ENCODE assay signal across 10 cellular contexts in genomic region chr12:113228394-113229028, GRCh38. TPM values are rescaled to one million over a fixed set of nuclear protein-coding genes. Genes with fewer than 3 reads are reported as not detected.
DNase-seq lines count a peak whose midpoint lies in the region; ATAC-seq and TF ChIP-seq lines count a peak whose summit lies in the region.
"Had no signal": no experiment of that assay in that cellular context is flagged by ENCODE, and none has a peak within 500 bp of the region (broad histone marks: within the 10 kb centered on the region; RNA-seq: fewer than 3 reads in every experiment).

No MANE protein-coding gene starts in this region.

- WGBS in heart right ventricle, 2 donors = 53 to 62% methylated on average over 5 of the region's 5 CpGs
- 53% methylated on average over 5 of the region's 5 CpGs for WGBS in smooth muscle cell (ENCODE audit: low lambda C conversion rate)
- WGBS in prostate gland = 76% methylated on average over 5 of the region's 5 CpGs

- POLR2A ChIA-PET in HCT116 (lab: Charles Lee) = interaction anchor here (0.5 kb wide), 1 partner anchor 235 kb away, joined by 3 read pairs; no protein-coding TSS in a partner anchor
- POLR2A ChIA-PET in activated CD8-positive, alpha-beta T cell treated with anti-CD3 and anti-CD28 coated beads for 36 hours (lab: Charles Lee) = interaction anchor here (1.4 kb wide), 1 partner anchor 42 kb away, joined by 5 read pairs; no protein-coding TSS in a partner anchor

- H3K4me2 ChIP-seq in HCT116 (ENCODE audit: low read length) (peak overlapping the region; percentile 34), smooth muscle cell (no peak overlapping the region)

- CTCF ChIA-PET in HCT116 (lab: Charles Lee) = no interaction called here
- CTCF ChIA-PET in activated CD8-positive, alpha-beta T cell treated with anti-CD3 and anti-CD28 coated beads for 36 hours (lab: Charles Lee) = interaction anchor here (1.1 kb wide), 1 partner anchor 12 kb away, joined by 3 read pairs; no protein-coding TSS in a partner anchor

- H3K4me3 ChIP-seq in HCT116 (replicated peaks in 1 of 2; ENCODE audit: low read depth in 1 of 2, low read length in 2 of 2) = no peak overlapping the region
- no peak overlapping the region for H3K4me3 ChIP-seq in heart right ventricle
- H3K4me3 ChIP-seq in smooth muscle cell = no peak overlapping the region
- no peak overlapping the region for H3K4me3 ChIP-seq in prostate gland

- peaks cover 58% of the 10 kb centered on the region for H3K36me3 Mint-ChIP-seq in activated CD8-positive, alpha-beta T cell treated with anti-CD3 and anti-CD28 coated beads for 36 hours (ENCODE audit: low read depth)

- H2AFZ ChIP-seq in HCT116 (ENCODE audit: low read depth, low read length, poor library complexity, severe bottlenecking) (no peak overlapping the region), smooth muscle cell (ENCODE audit: low read depth) (no peak overlapping the region)

- no peaks in the 10 kb centered on the region for H3K9me3 Mint-ChIP-seq in activated CD8-positive, alpha-beta T cell treated with anti-CD3 and anti-CD28 coated beads for 36 hours
- H3K9me3 Mint-ChIP-seq: HFFc6 had no signal

- peaks cover 45% of the 10 kb centered on the region for H3K4me1 Mint-ChIP-seq in activated CD8-positive, alpha-beta T cell treated with anti-CD3 and anti-CD28 coated beads for 36 hours (ENCODE audit: low read depth)

- H3K4me1 ChIP-seq in HCT116 (ENCODE audit: control insufficient read depth in 1 of 2, insufficient read depth in 2 of 2, low read length in 2 of 2) = peaks cover 38 to 53% of the 10 kb centered on the region in 2 experiments
- peaks cover 52 to 94% (median 90%) of the 10 kb centered on the region in 9 donors for H3K4me1 ChIP-seq in heart right ventricle
- H3K4me1 ChIP-seq in smooth muscle cell (ENCODE audit: low read depth) = peaks cover 12% of the 10 kb centered on the region
- no peaks in the 10 kb centered on the region for H3K4me1 ChIP-seq in prostate gland (replicated peaks)

- H3K79me2 ChIP-seq in HCT116 (ENCODE audit: insufficient read depth, low read length) (0 out of 2 replicates have a peak, but pooled peaks cover 4% of the 10 kb centered on the region), smooth muscle cell (ENCODE audit: low read depth) (no peaks in the 10 kb centered on the region)

- H3K27me3 ChIP-seq in HCT116 (ENCODE audit: insufficient read depth, low read length) (no peaks in the 10 kb centered on the region), heart right ventricle (no peaks in the 10 kb centered on the region), smooth muscle cell (ENCODE audit: low read depth) (no peaks in the 10 kb centered on the region), prostate gland (replicated peaks; ENCODE audit: insufficient read depth) (no peaks in the 10 kb centered on the region)

- H3K36me3 ChIP-seq in HCT116 (ENCODE audit: control insufficient read depth in 1 of 2, insufficient read depth in 2 of 2, low read length in 2 of 2) (peaks cover 2 to 23% of the 10 kb centered on the region in 2 experiments; a peak in 3 of 4 replicates), heart right ventricle (peaks cover 0 to 75% (median 28%) of the 10 kb centered on the region in 9 donors), smooth muscle cell (ENCODE audit: low read depth) (no peaks in the 10 kb centered on the region), prostate gland (peaks cover 0 to 7% of the 10 kb centered on the region in 2 donors)

- no TSS peak for BruUV-seq in HCT116 (replicated peaks; lab: Mats Ljungman, UMichigan)

- TF ChIP-seq CTCF in HCT116 (IDR thresholded peaks at IDR 0.05 in 2 of 3, conservative IDR thresholded peaks at IDR 0.05 in 1 of 3; ENCODE audit: borderline replicate concordance in 1 of 3, insufficient read depth in 1 of 3, low read depth in 2 of 3, low read length in 2 of 3) (no peak), heart right ventricle (IDR thresholded peaks at IDR 0.05) (no peak), smooth muscle cell (IDR thresholded peaks at IDR 0.05; ENCODE audit: borderline replicate concordance, insufficient read depth, poor library complexity, severe bottlenecking) (no peak), prostate gland (IDR thresholded peaks at IDR 0.05) (no peak)
- no peak for TF ChIP-seq CTCF in activated CD8-positive, alpha-beta T cell treated with anti-CD3 and anti-CD28 coated beads for 36 hours (IDR thresholded peaks at IDR 0.05)

- H3F3A ChIP-seq in smooth muscle cell (ENCODE audit: low read depth) = peaks cover 12% of the 10 kb centered on the region

- no peak for TF ChIP-seq RAD21 in HCT116 (IDR thresholded peaks at IDR 0.05; ENCODE audit: low read depth)

- H3K9me2 ChIP-seq in HCT116 (ENCODE audit: insufficient read depth) = no peaks in the 10 kb centered on the region

- H4K20me1 ChIP-seq in HCT116 (ENCODE audit: insufficient read depth) (no peaks in the 10 kb centered on the region), smooth muscle cell (ENCODE audit: low read depth) (no peaks in the 10 kb centered on the region)

- no peak for ATAC-seq in HCT116
- no peak for ATAC-seq in activated CD8-positive, alpha-beta T cell treated with anti-CD3 and anti-CD28 coated beads for 36 hours
- peak in 5 of 8 donors; percentile 7 to 36 (median 18) for ATAC-seq in heart right ventricle

- DNase-seq in HCT116 (ENCODE audit: low read depth, low spot score) (no peak), heart right ventricle (no peak), smooth muscle cell (lab: John Stamatoyannopoulos, UW; ENCODE audit: unreplicated experiment) (no peak), prostate gland (ENCODE audit: low spot score) (no peak), SKM-1 treated with dmso at 0.1 percent for 144 hours (lab: John Stamatoyannopoulos, UW; ENCODE audit: unreplicated experiment) (no peak), NCI-H526 treated with DMSO at 0.1 percent for 48 hours (lab: John Stamatoyannopoulos, UW) (no peak)
- no peak for DNase-seq in activated CD8-positive, alpha-beta T cell treated with anti-CD3 and anti-CD28 coated beads for 36 hours
- DNase-seq: HFFc6, NCI-H187, SHP77 had no signal

- H3K27ac Mint-ChIP-seq in activated CD8-positive, alpha-beta T cell treated with anti-CD3 and anti-CD28 coated beads for 36 hours = peak overlapping the region; percentile 34
- H3K27ac Mint-ChIP-seq: HFFc6 had no signal

- TF ChIP-seq POLR2A in HCT116 (IDR thresholded peaks at IDR 0.05; ENCODE audit: borderline replicate concordance, extremely low read depth, insufficient read depth, insufficient read length) (no peak), prostate gland (IDR thresholded peaks at IDR 0.05) (no peak)

- intact Hi-C loops in HCT116 (cut with micrococcal nuclease) (no loop called here), heart right ventricle (cut with DNase I) (no loop called here), prostate gland (cut with DNase I) (loop anchor here (10.0 kb wide), 1 partner anchor 106 kb away; the partner anchor contains the start of gene SLC8B1)
- intact Hi-C loops in activated CD8-positive, alpha-beta T cell treated with anti-CD3 and anti-CD28 coated beads for 36 hours (cut with micrococcal nuclease) = no loop called here

- H3K27me3 Mint-ChIP-seq in activated CD8-positive, alpha-beta T cell treated with anti-CD3 and anti-CD28 coated beads for 36 hours = no peaks in the 10 kb centered on the region

- H3K4me3 Mint-ChIP-seq in activated CD8-positive, alpha-beta T cell treated with anti-CD3 and anti-CD28 coated beads for 36 hours = no peak overlapping the region
- H3K4me3 Mint-ChIP-seq: HFFc6 had no signal

- H3K9ac ChIP-seq in HCT116 (ENCODE audit: low read length) (no peak overlapping the region), smooth muscle cell (ENCODE audit: low read depth) (no peak overlapping the region)

- RAD21 ChIA-PET in HCT116 (lab: Charles Lee; ENCODE audit: low non-redundant PET in 1 of 2, low total read pairs in 2 of 2, uncharacterized antibody in 2 of 2, unreplicated experiment in 2 of 2) = no interaction called here

- H3K27ac ChIP-seq in HCT116 (ENCODE audit: low read depth, low read length) = no peak overlapping the region
- H3K27ac ChIP-seq in heart right ventricle = peak overlapping the region; percentile 27 to 98 (median 87)
- peak overlapping the region; percentile 70 for H3K27ac ChIP-seq in smooth muscle cell (ENCODE audit: low read depth)
- H3K27ac ChIP-seq in prostate gland = no peak overlapping the region

- H3K9me3 ChIP-seq in HCT116 (ENCODE audit: control insufficient read depth in 1 of 2, insufficient read depth in 1 of 2, low read depth in 1 of 2, low read length in 2 of 2) (no peaks in the 10 kb centered on the region), heart right ventricle (no peaks in the 10 kb centered on the region), smooth muscle cell (replicated peaks; ENCODE audit: low read depth) (no peaks in the 10 kb centered on the region), prostate gland (no peaks in the 10 kb centered on the region)

TF ChIP-seq in HCT116, 20 proteins besides CTCF, POLR2A, EP300 and RAD21:
- TF ChIP-seq EGR1 (IDR thresholded peaks at IDR 0.05; ENCODE audit: low read depth) (no peak), JUND (IDR thresholded peaks at IDR 0.05) (no peak), CBX3 (IDR thresholded peaks at IDR 0.05; ENCODE audit: low read depth) (no peak), SIN3A (IDR thresholded peaks at IDR 0.05; ENCODE audit: low read depth) (no peak)
TF ChIP-seq in HCT116: peak in this region for 0.

RNA-seq across cellular contexts. Expression of gene TPCN1, which starts 7.2 kb away (rescaled TPM):
- total RNA-seq in HCT116 (2021; ENCODE audit: unreplicated experiment) (29.7 TPM), heart right ventricle (100 to 1,000 TPM in 8 of 10 donors, 10 to 100 TPM in 2; 81.9 to 163 (median 127) TPM), smooth muscle cell (12.1 and 12.9 TPM in 2 replicates), prostate gland (10 to 100 TPM; 52.6 to 65.3 TPM)
- 23.5 and 29.4 TPM in 2 replicates for polyA plus RNA-seq in HCT116 (2012)
- 10 to 100 TPM; 29.9 to 33.5 TPM for total RNA-seq in activated CD8-positive, alpha-beta T cell treated with anti-CD3 and anti-CD28 coated beads for 36 hours
- polyA plus RNA-seq in heart right ventricle (100 to 1,000 TPM in 1 of 2 donors, 10 to 100 TPM in 1; 16.4 to 147 TPM), smooth muscle cell (29.2 and 29.6 TPM in 2 replicates)

RNA-seq across cellular contexts. Expression of gene RITA1, which starts 43.0 kb away (rescaled TPM):
- 20.7 TPM for total RNA-seq in HCT116 (2021; ENCODE audit: unreplicated experiment)
- 14.2 and 15.8 TPM in 2 replicates for polyA plus RNA-seq in HCT116 (2012)
- 10 to 100 TPM; 18.5 to 19.1 TPM for total RNA-seq in activated CD8-positive, alpha-beta T cell treated with anti-CD3 and anti-CD28 coated beads for 36 hours
- 10 to 100 TPM; 11.9 to 20.8 (median 14.4) TPM for total RNA-seq in heart right ventricle
- polyA plus RNA-seq in heart right ventricle = 1 to 10 TPM; 8.0 to 9.9 TPM
- 9.1 and 9.6 TPM in 2 replicates for total RNA-seq in smooth muscle cell
- 12.2 and 14.0 TPM in 2 replicates for polyA plus RNA-seq in smooth muscle cell
- 10 to 100 TPM; 29.0 to 39.7 TPM for total RNA-seq in prostate gland

RNA-seq across cellular contexts. Expression of gene DDX54, which starts 43.2 kb away (rescaled TPM):
- total RNA-seq in HCT116 (2021; ENCODE audit: unreplicated experiment) (110 TPM), heart right ventricle (10 to 100 TPM; 33.3 to 46.5 (median 37.5) TPM), smooth muscle cell (19.3 and 39.3 TPM in 2 replicates), prostate gland (100 to 1,000 TPM in 1 of 2 donors, 10 to 100 TPM in 1; 66.3 to 119 TPM)
- polyA plus RNA-seq in HCT116 (2012) = 69.3 and 81.2 TPM in 2 replicates
- 100 to 1,000 TPM; 112 to 133 TPM for total RNA-seq in activated CD8-positive, alpha-beta T cell treated with anti-CD3 and anti-CD28 coated beads for 36 hours
- polyA plus RNA-seq in heart right ventricle (10 to 100 TPM; 16.5 to 52.7 TPM), smooth muscle cell (28.3 and 32.5 TPM in 2 replicates)

Comparison
In these comparisons a context has a peak if more than half of its experiments do, and no peak if none do; other contexts are left out.
1. ATAC-seq: peak in heart right ventricle (5 of 8); none in HCT116 (single experiment) and activated CD8-positive, alpha-beta T cell treated with anti-CD3 and anti-CD28 coated beads for 36 hours (single experiment).
2. H3K27ac ChIP-seq: peak in heart right ventricle (10 of 10) and smooth muscle cell (single experiment); none in HCT116 (single experiment) and prostate gland (0 of 2).